Comparison of ENCODE assay signal across 10 cellular contexts in the genomic region with DNA sequence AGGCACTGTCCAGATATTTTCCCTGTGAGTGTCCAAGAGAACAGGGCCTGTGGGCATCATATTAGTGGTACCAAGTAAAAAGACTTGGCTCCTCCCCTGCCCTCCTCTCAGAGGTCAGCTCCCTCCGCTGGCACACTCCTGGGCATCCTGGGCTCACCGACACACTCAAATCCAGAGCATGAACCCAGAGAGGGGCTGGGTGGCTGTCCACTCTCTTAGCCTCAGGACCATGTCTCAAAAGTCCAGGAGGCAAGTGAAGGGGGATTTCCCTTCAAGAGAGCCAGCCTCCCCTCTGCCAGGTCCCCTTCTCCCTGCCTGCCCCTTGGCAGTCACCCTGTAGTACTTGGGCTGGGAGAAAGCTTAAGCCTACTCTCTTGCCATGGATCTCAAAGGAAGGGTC. TPM values are rescaled to one million over a fixed set of nuclear protein-coding genes. Genes with fewer than 3 reads are reported as not detected.
DNase-seq lines count a peak whose midpoint lies in the region; FAIRE-seq and TF ChIP-seq lines count a peak whose summit lies in the region.
"Had no signal": no experiment of that assay in that cellular context is flagged by ENCODE, and none has a peak within 500 bp of the region (broad histone marks: within the 10 kb centered on the region; RNA-seq: fewer than 3 reads in every experiment).

No MANE protein-coding gene starts in this region.

- TF ChIP-seq CTCF in OCI-LY1 (IDR thresholded peaks at IDR 0.05; ENCODE audit: low read length) (no peak), neural crest cell (conservative IDR thresholded peaks at IDR 0.05) (no peak)

- H3K27ac ChIP-seq in ACC112 (ENCODE audit: low read depth, low read length) (peak overlapping the region; percentile 99), OCI-LY1 (ENCODE audit: low read depth, low read length, poor library complexity, severe bottlenecking) (peak overlapping the region; percentile 82)

- H3F3A ChIP-seq in OCI-LY1 (ENCODE audit: insufficient read depth, low read length) = no peaks in the 10 kb centered on the region

- peak overlapping the region; percentile 64 for H3K27ac Mint-ChIP-seq in dendritic cell treated with granulocyte-macrophage colony-stimulating factor and Interleukin-4, amounts not matched to agents 40 ng/mL and 50 ng/mL, for 4 days
- no peak overlapping the region for H3K27ac Mint-ChIP-seq in neural crest cell (ENCODE audit: unreplicated experiment)

- peaks cover 100% of the 10 kb centered on the region for H3K4me1 Mint-ChIP-seq in dendritic cell treated with granulocyte-macrophage colony-stimulating factor and Interleukin-4, amounts not matched to agents 40 ng/mL and 50 ng/mL, for 4 days (ENCODE audit: low read depth)
- peaks cover 85% of the 10 kb centered on the region for H3K4me1 Mint-ChIP-seq in neural crest cell

- no peak for FAIRE-seq in HTR-8/SVneo (lab: Jason Lieb, UNC)

- no peak overlapping the region for H3K9ac ChIP-seq in OCI-LY1 (ENCODE audit: low read length)

- intact Hi-C loops in dendritic cell treated with granulocyte-macrophage colony-stimulating factor and Interleukin-4, amounts not matched to agents 40 ng/mL and 50 ng/mL, for 4 days (cut with micrococcal nuclease) = no loop called here

- H3K9me3 Mint-ChIP-seq in dendritic cell treated with granulocyte-macrophage colony-stimulating factor and Interleukin-4, amounts not matched to agents 40 ng/mL and 50 ng/mL, for 4 days = no peaks in the 10 kb centered on the region
- no peaks in the 10 kb centered on the region for H3K9me3 Mint-ChIP-seq in neural crest cell

- H3K79me2 ChIP-seq in ACC112 (ENCODE audit: control insufficient read depth, insufficient read depth, low read length, unreplicated experiment) (peaks cover 55% of the 10 kb centered on the region), OCI-LY1 (ENCODE audit: insufficient read depth, low read length) (no peaks in the 10 kb centered on the region)

- H3K4me3 ChIP-seq in ACC112 (ENCODE audit: low read depth, low read length) (no peak overlapping the region), OCI-LY1 (ENCODE audit: low read depth, low read length, poor library complexity, severe bottlenecking) (no peak overlapping the region)

- no peak overlapping the region for H2AFZ ChIP-seq in ACC112 (ENCODE audit: low read length, unreplicated experiment)
- H2AFZ ChIP-seq in OCI-LY1 (ENCODE audit: low read length) = no peak overlapping the region

- H3K27me3 Mint-ChIP-seq in dendritic cell treated with granulocyte-macrophage colony-stimulating factor and Interleukin-4, amounts not matched to agents 40 ng/mL and 50 ng/mL, for 4 days = peaks cover 34% of the 10 kb centered on the region
- H3K27me3 Mint-ChIP-seq in neural crest cell (ENCODE audit: low read depth) = no peaks in the 10 kb centered on the region

- H3K27me3 ChIP-seq in ACC112 (ENCODE audit: insufficient read depth, low read length) (no peaks in the 10 kb centered on the region), OCI-LY1 (ENCODE audit: insufficient read depth, low read length) (no peaks in the 10 kb centered on the region)

- no peaks in the 10 kb centered on the region for H3K9me2 ChIP-seq in OCI-LY1 (ENCODE audit: low read depth, low read length)

- peaks cover 92% of the 10 kb centered on the region for H3K4me1 ChIP-seq in ACC112 (ENCODE audit: control insufficient read depth, insufficient read depth, low read length, unreplicated experiment)
- peaks cover 43% of the 10 kb centered on the region for H3K4me1 ChIP-seq in OCI-LY1 (ENCODE audit: insufficient read depth, low read length, severe bottlenecking)

- no peaks in the 10 kb centered on the region for H3K36me3 Mint-ChIP-seq in dendritic cell treated with granulocyte-macrophage colony-stimulating factor and Interleukin-4, amounts not matched to agents 40 ng/mL and 50 ng/mL, for 4 days (ENCODE audit: low read depth)
- H3K36me3 Mint-ChIP-seq in neural crest cell (ENCODE audit: low read depth) = no peaks in the 10 kb centered on the region

- DNase-seq in neural crest cell (ENCODE audit: low read depth, low spot score) (no peak), inferior parietal cortex (ENCODE audit: extremely low spot score) (no peak), cerebellum (ENCODE audit: low spot score) (no peak), SKM-1 treated with dmso at 0.1 percent for 144 hours (lab: John Stamatoyannopoulos, UW; ENCODE audit: unreplicated experiment) (no peak), HTR-8/SVneo (ENCODE audit: insufficient read length, low spot score) (no peak)
- DNase-seq: NCI-H446 treated with DMSO at 0.1 percent for 48 hours had no signal

- no peak overlapping the region for H3K4me3 Mint-ChIP-seq in dendritic cell treated with granulocyte-macrophage colony-stimulating factor and Interleukin-4, amounts not matched to agents 40 ng/mL and 50 ng/mL, for 4 days
- peak overlapping the region; percentile 16 for H3K4me3 Mint-ChIP-seq in neural crest cell

- H4K20me1 ChIP-seq in OCI-LY1 (ENCODE audit: insufficient read depth, low read length) = no peaks in the 10 kb centered on the region

- no peak overlapping the region for H3K4me2 ChIP-seq in OCI-LY1 (ENCODE audit: low read length)

- H3K36me3 ChIP-seq in ACC112 (ENCODE audit: insufficient read depth, low read length) (no peaks in the 10 kb centered on the region), OCI-LY1 (ENCODE audit: insufficient read depth, low read length) (no peaks in the 10 kb centered on the region)

- H3K9me3 ChIP-seq in OCI-LY1 (ENCODE audit: low read length) = no peaks in the 10 kb centered on the region

RNA-seq across cellular contexts. Expression of a gene that starts 10.3 kb away (rescaled TPM):
- 19.2 and 21.2 TPM in 2 replicates for total RNA-seq in neural crest cell
- total RNA-seq in cerebellum = 7.9 TPM

RNA-seq across cellular contexts. Expression of a gene that starts 31.7 kb away (rescaled TPM):
- not detected in 2 replicates for total RNA-seq in neural crest cell
- total RNA-seq in cerebellum = not detected
- total RNA-seq: glomerular endothelial cell had no signal

RNA-seq across cellular contexts. Expression of a gene that starts 40.7 kb away (rescaled TPM):
- total RNA-seq in neural crest cell (not detected in 2 replicates), cerebellum (not detected)
- total RNA-seq: glomerular endothelial cell had no signal

RNA-seq across cellular contexts. Expression of a gene that starts 56.2 kb away (rescaled TPM):
- not detected in 2 replicates for total RNA-seq in neural crest cell
- total RNA-seq in cerebellum = not detected
- total RNA-seq: glomerular endothelial cell had no signal
